ENCODE assay signal across 8 cellular contexts in genomic region chr12:109927622-109928021, GRCh38. TPM values are rescaled to one million over a fixed set of nuclear protein-coding genes. Genes with fewer than 3 reads are reported as not detected.
DNase-seq lines count a peak whose midpoint lies in the region; ATAC-seq and TF ChIP-seq lines count a peak whose summit lies in the region.

No MANE protein-coding gene starts in this region.

- H3K9me2 ChIP-seq in GM23338 (ENCODE audit: insufficient read depth), result no peaks in the 10 kb centered on the region

- peak overlapping the region; percentile 74 for H3K27ac Mint-ChIP-seq in GM23338

- H3K9me3 ChIP-seq in SJSA1 (replicated peaks) (no peaks in the 10 kb centered on the region), ascending aorta (no peaks in the 10 kb centered on the region), thyroid gland (no peaks in the 10 kb centered on the region)

- no peaks in the 10 kb centered on the region for H3K79me2 ChIP-seq in GM23338 (replicated peaks; ENCODE audit: insufficient read depth)

- H4K20me1 ChIP-seq in GM23338 (replicated peaks; ENCODE audit: insufficient read depth), result 0 out of 2 replicates have a peak, but pooled peaks cover 2% of the 10 kb centered on the region

- peak; percentile 84 for TF ChIP-seq CTCF in GM23338 (conservative IDR thresholded peaks at IDR 0.05; ENCODE audit: low read depth in 2 of 2)
- peak in 2 of 3 experiments; percentile 40 to 45 for TF ChIP-seq CTCF in ascending aorta (IDR thresholded peaks at IDR 0.05)
- peak in 4 of 6 experiments; percentile 21 to 44 (median 28) for TF ChIP-seq CTCF in thyroid gland (IDR thresholded peaks at IDR 0.05)

- peak; percentile 75 for ATAC-seq in GM23338
- no peak for ATAC-seq in HG03442 (IDR thresholded peaks at IDR 0.05; ENCODE audit: unreplicated experiment)
- no peak for ATAC-seq in GM18858 (IDR thresholded peaks at IDR 0.05; ENCODE audit: unreplicated experiment)

- no peak overlapping the region for H2AFZ ChIP-seq in GM23338

- H3K4me1 Mint-ChIP-seq in GM23338, result peaks cover 8% of the 10 kb centered on the region

- 83 to 85% methylated on average over 8 of the region's 8 CpGs for WGBS in thyroid gland, 2 donors

- H3K36me3 ChIP-seq in GM23338 (ENCODE audit: insufficient read depth), result no peaks in the 10 kb centered on the region; the same call in none of the 2 replicates
- H3K36me3 ChIP-seq in SJSA1, result peaks cover 40% of the 10 kb centered on the region
- H3K36me3 ChIP-seq in ascending aorta, result peaks cover 30 to 49% of the 10 kb centered on the region in 2 donors
- peaks cover 27 to 37% of the 10 kb centered on the region in 2 donors for H3K36me3 ChIP-seq in thyroid gland

- peaks cover 11% of the 10 kb centered on the region for H3K27me3 Mint-ChIP-seq in GM23338 (ENCODE audit: insufficient read depth, low read depth, poor library complexity)

- H3K4me2 ChIP-seq in GM23338, result no peak overlapping the region

- no peaks in the 10 kb centered on the region for H3F3A ChIP-seq in GM23338 (replicated peaks; ENCODE audit: low read depth)

- DNase-seq in AG20443 (ENCODE audit: low spot score) (peak; percentile 86), GM23338 (ENCODE audit: low spot score) (peak; percentile 74), SJSA1 (ENCODE audit: low read depth in 1 of 2, low spot score in 2 of 2) (peak; percentile 42 to 64), ascending aorta (ENCODE audit: low spot score in 2 of 2) (no peak), kidney tubule cell (ENCODE audit: low spot score) (peak; percentile 50), thyroid gland (peak in 1 of 2 donors; percentile 33)

- H3K9me3 Mint-ChIP-seq in GM23338, result peaks cover 4% of the 10 kb centered on the region; the same call in 1 of the 3 replicates

- H3K27me3 ChIP-seq in GM23338 (ENCODE audit: insufficient read depth), result no peaks in the 10 kb centered on the region
- no peaks in the 10 kb centered on the region for H3K27me3 ChIP-seq in SJSA1 (replicated peaks)
- no peaks in the 10 kb centered on the region for H3K27me3 ChIP-seq in ascending aorta
- H3K27me3 ChIP-seq in thyroid gland, result no peaks in the 10 kb centered on the region

- TF ChIP-seq POLR2A in thyroid gland (IDR thresholded peaks at IDR 0.05), result no peak

- H3K4me3 Mint-ChIP-seq in GM23338, result no peak overlapping the region; the same call in 2 of the 3 replicates

- intact Hi-C loops in ascending aorta (cut with DNase I) (no loop called here), thyroid gland (cut with DNase I) (no loop called here)

- H3K4me1 ChIP-seq in GM23338 (ENCODE audit: insufficient read depth) (no peaks in the 10 kb centered on the region), SJSA1 (replicated peaks) (peaks cover 43% of the 10 kb centered on the region), ascending aorta (no peaks in the 10 kb centered on the region), thyroid gland (no peaks in the 10 kb centered on the region)

- H3K27ac ChIP-seq in GM23338 (ENCODE audit: low read depth) (no peak overlapping the region), SJSA1 (no peak overlapping the region; the same call in 1 of the 2 replicates), ascending aorta (no peak overlapping the region), thyroid gland (no peak overlapping the region)

- peaks cover 21% of the 10 kb centered on the region for H3K36me3 Mint-ChIP-seq in GM23338 (ENCODE audit: low read depth)

- no peak overlapping the region for H3K4me3 ChIP-seq in GM23338
- H3K4me3 ChIP-seq in SJSA1, result no peak overlapping the region
- no peak overlapping the region for H3K4me3 ChIP-seq in ascending aorta
- H3K4me3 ChIP-seq in thyroid gland (replicated peaks in 1 of 3), result no peak overlapping the region

TF ChIP-seq in GM23338, 12 proteins besides CTCF, POLR2A, EP300 and RAD21:
- no peak for TF ChIP-seq STAT1 (IDR thresholded peaks at IDR 0.05; ENCODE audit: unreplicated experiment)
- no peak for TF ChIP-seq POLR2AphosphoS5 (IDR thresholded peaks at IDR 0.05; ENCODE audit: low read depth)
- TF ChIP-seq EZH2phosphoT487 (IDR thresholded peaks at IDR 0.05; ENCODE audit: unreplicated experiment), result no peak
- TF ChIP-seq CREB1 (CRISPR knock-in tag; IDR thresholded peaks at IDR 0.05; ENCODE audit: low read depth), result no peak
- no peak for TF ChIP-seq ZNF462 (CRISPR knock-in tag; IDR thresholded peaks at IDR 0.05)
- no peak for TF ChIP-seq ZNF331 (CRISPR knock-in tag; IDR thresholded peaks at IDR 0.05; ENCODE audit: low read depth)
- TF ChIP-seq ETS1 (IDR thresholded peaks at IDR 0.05), result no peak
- TF ChIP-seq NANOG (IDR thresholded peaks at IDR 0.05; ENCODE audit: borderline replicate concordance), result no peak
- no peak for TF ChIP-seq JUNB (IDR thresholded peaks at IDR 0.05; ENCODE audit: unreplicated experiment)

RNA-seq across cellular contexts. Expression of gene TCHP, which starts 27.5 kb away (rescaled TPM):
- total RNA-seq in GM23338 (2014; rRNA removed; shearing (Covaris generic)), result 2.4 and 3.1 TPM in 2 replicates
- polyA plus RNA-seq in GM23338 (2016; fragmentation: Nextera tagmentation; extraction: Ambion mirVana), result 6.2 and 7.4 TPM in 2 replicates
- total RNA-seq in SJSA1 (2014; rRNA removed; shearing (Covaris generic)), result 28.6 and 43.9 TPM in 2 replicates
- total RNA-seq in ascending aorta, result 4.2 TPM
- 10 to 100 TPM; 16.4 to 25.8 (median 24.3) TPM for total RNA-seq in thyroid gland

RNA-seq across cellular contexts. Expression of gene GLTP, which starts 47.3 kb away (rescaled TPM):
- total RNA-seq in GM23338 (2014; rRNA removed; shearing (Covaris generic)), result 24.4 and 30.2 TPM in 2 replicates
- 26.5 and 28.0 TPM in 2 replicates for polyA plus RNA-seq in GM23338 (2016; fragmentation: Nextera tagmentation; extraction: Ambion mirVana)
- 30.5 and 55.2 TPM in 2 replicates for total RNA-seq in SJSA1 (2014; rRNA removed; shearing (Covaris generic))
- total RNA-seq in ascending aorta, result 105 TPM
- total RNA-seq in thyroid gland, result 10 to 100 TPM; 49.9 to 72.0 (median 60.2) TPM

Comparison
In these comparisons a context has a peak if more than half of its experiments do, and no peak if none do; other contexts are left out.
1. DNase-seq: peak in AG20443 (single experiment), GM23338 (single experiment), SJSA1 (2 of 2) and kidney tubule cell (single experiment); none in ascending aorta (0 of 2).
2. CTCF ChIP-seq: peak in every context shown above with its lines; median percentile 84 in GM23338; 42 in ascending aorta; 28 in thyroid gland.